ENCODE assay signal across 1 cellular context in the genomic region with DNA sequence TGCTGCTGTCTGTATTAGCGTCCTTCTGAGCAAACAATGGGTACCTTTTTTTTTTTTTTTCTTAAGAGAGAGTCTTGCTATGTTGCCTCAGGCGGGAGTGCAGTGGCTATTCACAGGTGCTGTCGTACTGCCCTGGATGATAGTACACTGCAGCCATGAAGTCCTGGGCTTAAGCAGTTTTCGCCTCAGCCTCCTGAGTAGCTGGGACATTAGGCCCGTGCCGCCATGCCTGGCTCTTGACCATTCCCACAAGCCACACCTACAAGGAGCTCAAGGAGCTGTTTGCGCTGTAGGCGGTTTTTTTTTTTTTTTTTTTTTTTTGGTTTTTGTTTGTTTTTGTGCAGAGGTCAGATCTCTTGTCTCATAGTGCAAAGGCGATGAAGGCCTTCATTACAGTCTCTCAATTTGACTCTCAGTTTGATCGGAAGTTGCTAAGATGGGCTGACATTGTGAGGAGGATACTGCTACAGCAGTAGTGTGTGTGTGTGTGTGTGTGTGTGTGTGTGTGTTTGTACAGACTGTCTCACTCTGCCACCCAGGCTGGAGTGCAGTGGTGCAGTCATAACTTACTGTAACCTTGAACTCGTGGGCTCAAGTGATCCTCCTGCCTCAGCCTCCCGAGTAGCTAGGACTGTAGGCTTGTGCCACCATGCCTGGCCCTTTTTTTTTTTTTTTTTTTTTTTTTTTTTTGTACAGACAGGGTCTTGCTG.
TF ChIP-seq lines count a peak whose summit lies in the region.

No MANE protein-coding gene starts in this region.

TF ChIP-seq in GM23338, 12 proteins besides CTCF, POLR2A, EP300 and RAD21 (continued from another document):
- TF ChIP-seq, protein P1, sequence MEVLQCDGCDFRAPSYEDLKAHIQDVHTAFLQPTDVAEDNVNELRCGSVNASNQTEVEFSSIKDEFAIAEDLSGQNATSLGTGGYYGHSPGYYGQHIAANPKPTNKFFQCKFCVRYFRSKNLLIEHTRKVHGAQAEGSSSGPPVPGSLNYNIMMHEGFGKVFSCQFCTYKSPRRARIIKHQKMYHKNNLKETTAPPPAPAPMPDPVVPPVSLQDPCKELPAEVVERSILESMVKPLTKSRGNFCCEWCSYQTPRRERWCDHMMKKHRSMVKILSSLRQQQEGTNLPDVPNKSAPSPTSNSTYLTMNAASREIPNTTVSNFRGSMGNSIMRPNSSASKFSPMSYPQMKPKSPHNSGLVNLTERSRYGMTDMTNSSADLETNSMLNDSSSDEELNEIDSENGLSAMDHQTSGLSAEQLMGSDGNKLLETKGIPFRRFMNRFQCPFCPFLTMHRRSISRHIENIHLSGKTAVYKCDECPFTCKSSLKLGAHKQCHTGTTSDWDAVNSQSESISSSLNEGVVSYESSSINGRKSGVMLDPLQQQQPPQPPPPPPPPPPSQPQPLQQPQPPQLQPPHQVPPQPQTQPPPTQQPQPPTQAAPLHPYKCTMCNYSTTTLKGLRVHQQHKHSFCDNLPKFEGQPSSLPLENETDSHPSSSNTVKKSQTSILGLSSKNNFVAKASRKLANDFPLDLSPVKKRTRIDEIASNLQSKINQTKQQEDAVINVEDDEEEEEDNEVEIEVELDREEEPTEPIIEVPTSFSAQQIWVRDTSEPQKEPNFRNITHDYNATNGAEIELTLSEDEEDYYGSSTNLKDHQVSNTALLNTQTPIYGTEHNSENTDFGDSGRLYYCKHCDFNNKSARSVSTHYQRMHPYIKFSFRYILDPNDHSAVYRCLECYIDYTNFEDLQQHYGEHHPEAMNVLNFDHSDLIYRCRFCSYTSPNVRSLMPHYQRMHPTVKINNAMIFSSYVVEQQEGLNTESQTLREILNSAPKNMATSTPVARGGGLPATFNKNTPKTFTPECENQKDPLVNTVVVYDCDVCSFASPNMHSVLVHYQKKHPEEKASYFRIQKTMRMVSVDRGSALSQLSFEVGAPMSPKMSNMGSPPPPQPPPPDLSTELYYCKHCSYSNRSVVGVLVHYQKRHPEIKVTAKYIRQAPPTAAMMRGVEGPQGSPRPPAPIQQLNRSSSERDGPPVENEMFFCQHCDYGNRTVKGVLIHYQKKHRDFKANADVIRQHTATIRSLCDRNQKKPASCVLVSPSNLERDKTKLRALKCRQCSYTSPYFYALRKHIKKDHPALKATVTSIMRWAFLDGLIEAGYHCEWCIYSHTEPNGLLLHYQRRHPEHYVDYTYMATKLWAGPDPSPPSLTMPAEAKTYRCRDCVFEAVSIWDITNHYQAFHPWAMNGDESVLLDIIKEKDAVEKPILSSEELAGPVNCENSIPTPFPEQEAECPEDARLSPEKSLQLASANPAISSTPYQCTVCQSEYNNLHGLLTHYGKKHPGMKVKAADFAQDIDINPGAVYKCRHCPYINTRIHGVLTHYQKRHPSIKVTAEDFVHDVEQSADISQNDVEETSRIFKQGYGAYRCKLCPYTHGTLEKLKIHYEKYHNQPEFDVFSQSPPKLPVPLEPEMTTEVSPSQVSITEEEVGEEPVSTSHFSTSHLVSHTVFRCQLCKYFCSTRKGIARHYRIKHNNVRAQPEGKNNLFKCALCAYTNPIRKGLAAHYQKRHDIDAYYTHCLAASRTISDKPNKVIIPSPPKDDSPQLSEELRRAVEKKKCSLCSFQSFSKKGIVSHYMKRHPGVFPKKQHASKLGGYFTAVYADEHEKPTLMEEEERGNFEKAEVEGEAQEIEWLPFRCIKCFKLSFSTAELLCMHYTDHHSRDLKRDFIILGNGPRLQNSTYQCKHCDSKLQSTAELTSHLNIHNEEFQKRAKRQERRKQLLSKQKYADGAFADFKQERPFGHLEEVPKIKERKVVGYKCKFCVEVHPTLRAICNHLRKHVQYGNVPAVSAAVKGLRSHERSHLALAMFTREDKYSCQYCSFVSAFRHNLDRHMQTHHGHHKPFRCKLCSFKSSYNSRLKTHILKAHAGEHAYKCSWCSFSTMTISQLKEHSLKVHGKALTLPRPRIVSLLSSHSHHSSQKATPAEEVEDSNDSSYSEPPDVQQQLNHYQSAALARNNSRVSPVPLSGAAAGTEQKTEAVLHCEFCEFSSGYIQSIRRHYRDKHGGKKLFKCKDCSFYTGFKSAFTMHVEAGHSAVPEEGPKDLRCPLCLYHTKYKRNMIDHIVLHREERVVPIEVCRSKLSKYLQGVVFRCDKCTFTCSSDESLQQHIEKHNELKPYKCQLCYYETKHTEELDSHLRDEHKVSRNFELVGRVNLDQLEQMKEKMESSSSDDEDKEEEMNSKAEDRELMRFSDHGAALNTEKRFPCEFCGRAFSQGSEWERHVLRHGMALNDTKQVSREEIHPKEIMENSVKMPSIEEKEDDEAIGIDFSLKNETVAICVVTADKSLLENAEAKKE (CRISPR knock-in tag; IDR thresholded peaks at IDR 0.05): no peak
- no peak for TF ChIP-seq NANOG (IDR thresholded peaks at IDR 0.05; ENCODE audit: borderline replicate concordance)
- no peak for TF ChIP-seq ZNF331 (CRISPR knock-in tag; IDR thresholded peaks at IDR 0.05; ENCODE audit: low read depth)
- TF ChIP-seq EZH2phosphoT487 (IDR thresholded peaks at IDR 0.05; ENCODE audit: unreplicated experiment): no peak
- TF ChIP-seq, protein P2, sequence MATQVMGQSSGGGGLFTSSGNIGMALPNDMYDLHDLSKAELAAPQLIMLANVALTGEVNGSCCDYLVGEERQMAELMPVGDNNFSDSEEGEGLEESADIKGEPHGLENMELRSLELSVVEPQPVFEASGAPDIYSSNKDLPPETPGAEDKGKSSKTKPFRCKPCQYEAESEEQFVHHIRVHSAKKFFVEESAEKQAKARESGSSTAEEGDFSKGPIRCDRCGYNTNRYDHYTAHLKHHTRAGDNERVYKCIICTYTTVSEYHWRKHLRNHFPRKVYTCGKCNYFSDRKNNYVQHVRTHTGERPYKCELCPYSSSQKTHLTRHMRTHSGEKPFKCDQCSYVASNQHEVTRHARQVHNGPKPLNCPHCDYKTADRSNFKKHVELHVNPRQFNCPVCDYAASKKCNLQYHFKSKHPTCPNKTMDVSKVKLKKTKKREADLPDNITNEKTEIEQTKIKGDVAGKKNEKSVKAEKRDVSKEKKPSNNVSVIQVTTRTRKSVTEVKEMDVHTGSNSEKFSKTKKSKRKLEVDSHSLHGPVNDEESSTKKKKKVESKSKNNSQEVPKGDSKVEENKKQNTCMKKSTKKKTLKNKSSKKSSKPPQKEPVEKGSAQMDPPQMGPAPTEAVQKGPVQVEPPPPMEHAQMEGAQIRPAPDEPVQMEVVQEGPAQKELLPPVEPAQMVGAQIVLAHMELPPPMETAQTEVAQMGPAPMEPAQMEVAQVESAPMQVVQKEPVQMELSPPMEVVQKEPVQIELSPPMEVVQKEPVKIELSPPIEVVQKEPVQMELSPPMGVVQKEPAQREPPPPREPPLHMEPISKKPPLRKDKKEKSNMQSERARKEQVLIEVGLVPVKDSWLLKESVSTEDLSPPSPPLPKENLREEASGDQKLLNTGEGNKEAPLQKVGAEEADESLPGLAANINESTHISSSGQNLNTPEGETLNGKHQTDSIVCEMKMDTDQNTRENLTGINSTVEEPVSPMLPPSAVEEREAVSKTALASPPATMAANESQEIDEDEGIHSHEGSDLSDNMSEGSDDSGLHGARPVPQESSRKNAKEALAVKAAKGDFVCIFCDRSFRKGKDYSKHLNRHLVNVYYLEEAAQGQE (IDR thresholded peaks at IDR 0.05; ENCODE audit: unreplicated experiment): no peak
- TF ChIP-seq STAT1 (IDR thresholded peaks at IDR 0.05; ENCODE audit: unreplicated experiment): no peak
- no peak for TF ChIP-seq EZH2 (IDR thresholded peaks at IDR 0.05; ENCODE audit: low read depth, unreplicated experiment)
- TF ChIP-seq JUNB (IDR thresholded peaks at IDR 0.05; ENCODE audit: unreplicated experiment): no peak
- TF ChIP-seq CREB1 (CRISPR knock-in tag; IDR thresholded peaks at IDR 0.05; ENCODE audit: low read depth): no peak
- no peak for TF ChIP-seq POLR2AphosphoS5 (IDR thresholded peaks at IDR 0.05; ENCODE audit: low read depth)
- no peak for TF ChIP-seq ZNF114 (CRISPR knock-in tag; IDR thresholded peaks at IDR 0.05)
